In the genomic region with DNA sequence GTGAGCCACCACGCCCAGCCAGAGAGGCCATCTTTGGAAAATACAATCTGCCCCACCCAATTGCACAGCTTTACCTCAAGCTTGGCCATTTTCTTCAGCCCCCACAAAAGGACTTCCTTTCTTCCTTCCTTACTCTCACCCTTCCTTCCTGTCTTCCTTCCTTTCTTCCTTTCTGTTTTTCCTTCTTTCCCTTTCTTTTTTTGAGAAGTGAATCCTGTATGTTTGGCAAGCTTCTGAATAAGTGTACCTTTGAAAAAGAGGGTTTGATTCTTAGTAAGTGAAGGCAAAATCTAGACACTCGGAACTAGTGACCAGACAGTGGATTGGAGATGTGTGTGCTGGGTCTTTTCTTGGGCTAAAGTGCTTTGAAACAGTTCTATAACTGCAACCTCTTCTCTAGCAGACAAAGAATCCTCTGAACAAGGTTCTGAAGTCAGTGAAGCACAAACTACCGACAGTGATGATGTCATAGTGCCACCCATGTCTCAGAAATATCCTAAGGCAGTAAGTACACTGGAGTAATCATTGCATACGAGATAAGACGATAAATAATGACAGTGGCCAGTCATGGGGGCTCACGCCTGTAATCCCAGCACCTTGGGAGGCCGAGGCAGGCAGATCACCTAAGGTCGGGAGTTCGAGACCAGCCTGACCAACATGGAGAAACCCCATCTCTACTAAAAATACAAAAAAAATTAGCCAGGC, we compare ENCODE assay signal across 32 cellular contexts. TPM values are rescaled to one million over a fixed set of nuclear protein-coding genes. Genes with fewer than 3 reads are reported as not detected.
"Had no signal": no experiment of that assay in that cellular context is flagged by ENCODE, and none has a peak within 500 bp of the region (broad histone marks: within the 10 kb centered on the region; RNA-seq: fewer than 3 reads in every experiment).

No MANE protein-coding gene starts in this region.

- H3K27ac ChIP-seq: colonic mucosa, esophagus squamous epithelium, heart right ventricle, neutrophil, pancreas, stomach, thyroid gland, vagina had no signal

- H3K4me2 ChIP-seq: smooth muscle cell had no signal

- H3K27ac Mint-ChIP-seq: dendritic cell treated with granulocyte-macrophage colony-stimulating factor and Interleukin-4, amounts not matched to agents 40 ng/mL and 50 ng/mL, for 4 days; endodermal cell; immature natural killer cell; memory B cell; natural killer cell had no signal

- H3K27me3 ChIP-seq: colonic mucosa, esophagus squamous epithelium, heart right ventricle, neutrophil, pancreas, stomach, thyroid gland, vagina had no signal

- FAIRE-seq: endothelial cell of umbilical vein, keratinocyte, pancreas had no signal

- H3K9me3 Mint-ChIP-seq: dendritic cell treated with granulocyte-macrophage colony-stimulating factor and Interleukin-4, amounts not matched to agents 40 ng/mL and 50 ng/mL, for 4 days; endodermal cell; immature natural killer cell; memory B cell; natural killer cell had no signal

- DNase-seq: colonic mucosa; effector CD8-positive, alpha-beta T cell; endodermal cell; esophagus squamous epithelium; foreskin melanocyte; glutamatergic neuron; heart right ventricle; hypothalamus; immature natural killer cell; natural killer cell; pancreas; stimulated activated CD4-positive, alpha-beta T cell treated with anti-CD3 and anti-CD28 coated beads, Interleukin-12 subunit alpha, Interleukin-12 subunit beta, amount 100 ng/mL, for 4 hours; stimulated activated CD4-positive, alpha-beta T cell treated with anti-CD3 and anti-CD28 coated beads, Interleukin-1b, Interleukin-23, amount 100 ng/mL, for 48 hours; stimulated activated CD4-positive, alpha-beta T cell treated with anti-CD3 and anti-CD28 coated beads, Interleukin-4, amount 100 ng/mL, for 1 hour; stimulated activated CD8-positive, alpha-beta memory T cell treated with anti-CD3 and anti-CD28 coated beads, Interleukin-4, amount 100 ng/mL, for 48 hours; stimulated activated naive CD4-positive, alpha-beta T cell treated with Interleukin-2 at 50 U/mL for 16 hours; stomach; thyroid gland; trophoblast cell had no signal

- H3K4me3 Mint-ChIP-seq: dendritic cell treated with granulocyte-macrophage colony-stimulating factor and Interleukin-4, amounts not matched to agents 40 ng/mL and 50 ng/mL, for 4 days; endodermal cell; immature natural killer cell; memory B cell; natural killer cell had no signal

- H3K9me3 ChIP-seq: colonic mucosa, esophagus squamous epithelium, heart right ventricle, neutrophil, pancreas, stomach, thyroid gland, vagina had no signal

- H3K4me1 ChIP-seq: colonic mucosa, esophagus squamous epithelium, pancreas, stomach, thyroid gland, vagina had no signal

- H3K36me3 ChIP-seq: colonic mucosa, esophagus squamous epithelium, heart right ventricle, neutrophil, pancreas, stomach, thyroid gland, vagina had no signal

- H3K4me3 ChIP-seq: colonic mucosa, esophagus squamous epithelium, heart right ventricle, lung, pancreas, smooth muscle cell, stomach, thyroid gland, vagina had no signal

- H3K36me3 Mint-ChIP-seq: immature natural killer cell, memory B cell, natural killer cell had no signal

- H3K27me3 Mint-ChIP-seq: dendritic cell treated with granulocyte-macrophage colony-stimulating factor and Interleukin-4, amounts not matched to agents 40 ng/mL and 50 ng/mL, for 4 days; memory B cell had no signal

- H3K4me1 Mint-ChIP-seq: endodermal cell, immature natural killer cell, memory B cell, natural killer cell had no signal

- ATAC-seq: heart right ventricle, left lobe of liver, natural killer cell, pancreas, sciatic nerve had no signal

RNA-seq across cellular contexts. Expression of gene RPGRIP1, which starts 54.5 kb away (rescaled TPM):
- total RNA-seq: endothelial cell of umbilical vein, esophagus squamous epithelium, pulmonary artery endothelial cell, smooth muscle cell, temporal lobe, thyroid gland, vagina had no signal
- polyA plus RNA-seq: endothelial cell of umbilical vein, neural cell, smooth muscle cell had no signal
